21 cellular contexts compared by ENCODE assay signal in genomic region chr18:60596928-60597327, GRCh38.
DNase-seq lines count a peak whose midpoint lies in the region; ATAC-seq, FAIRE-seq and TF ChIP-seq lines count a peak whose summit lies in the region.
"Had no signal": no experiment of that assay in that cellular context is flagged by ENCODE, and none has a peak within 500 bp of the region (broad histone marks: within the 10 kb centered on the region; RNA-seq: fewer than 3 reads in every experiment).

No MANE protein-coding gene starts in this region.

- peak; percentile 24 for FAIRE-seq in endothelial cell of umbilical vein (lab: Jason Lieb, UNC)
- FAIRE-seq: RCC 7860 had no signal

- no peaks in the 10 kb centered on the region for H3K9me1 ChIP-seq in endothelial cell of umbilical vein (replicated peaks; ENCODE audit: control insufficient read depth, extremely low read depth, insufficient read depth, low read length)

- no peaks in the 10 kb centered on the region for H3K9me3 ChIP-seq in endothelial cell of umbilical vein (replicated peaks; ENCODE audit: control insufficient read depth, insufficient read depth, low read length)
- no peaks in the 10 kb centered on the region for H3K9me3 ChIP-seq in upper lobe of left lung
- H3K9me3 ChIP-seq: SJSA1 had no signal

- H3K79me2 ChIP-seq in endothelial cell of umbilical vein (ENCODE audit: control insufficient read depth, insufficient read depth, low read length), result no peaks in the 10 kb centered on the region

- CTCF ChIA-PET in endothelial cell of umbilical vein (lab: Charles Lee), result no interaction called here

- TF ChIP-seq EP300 in upper lobe of left lung (IDR thresholded peaks at IDR 0.05), result no peak

- H3K9ac ChIP-seq in endothelial cell of umbilical vein (replicated peaks; ENCODE audit: extremely low read depth, insufficient read depth, low read length), result no peak overlapping the region

- WGBS in upper lobe of left lung, 2 donors, result 74 to 83% methylated on average over 3 of the region's 3 CpGs

- intact Hi-C loops in endothelial cell of umbilical vein (cut with micrococcal nuclease), result no loop called here

- TF ChIP-seq CTCF in endothelial cell of umbilical vein (IDR thresholded peaks at IDR 0.05; ENCODE audit: extremely low read depth in 1 of 2, insufficient read depth in 1 of 2, low read depth in 1 of 2, low read length in 2 of 2) (no peak), upper lobe of left lung (IDR thresholded peaks at IDR 0.05) (no peak)

- no peak overlapping the region for H2AFZ ChIP-seq in endothelial cell of umbilical vein (ENCODE audit: low read depth, low read length)

- H4K20me1 ChIP-seq in endothelial cell of umbilical vein (replicated peaks; ENCODE audit: control insufficient read depth, extremely low read depth, insufficient read depth, low read length), result no peaks in the 10 kb centered on the region

- TF ChIP-seq POLR2A in endothelial cell of umbilical vein (IDR thresholded peaks at IDR 0.05; ENCODE audit: low read depth, low read length), result no peak
- TF ChIP-seq POLR2A in upper lobe of left lung (IDR thresholded peaks at IDR 0.05), result no peak

- peak; percentile 43 for ATAC-seq in GM18858 (IDR thresholded peaks at IDR 0.05; ENCODE audit: unreplicated experiment)
- ATAC-seq in HG02610 (IDR thresholded peaks at IDR 0.05; ENCODE audit: unreplicated experiment), result peak; percentile 75
- peak; percentile 46 for ATAC-seq in HG03045 (IDR thresholded peaks at IDR 0.05; ENCODE audit: unreplicated experiment)
- ATAC-seq in HG03159 (IDR thresholded peaks at IDR 0.05; ENCODE audit: unreplicated experiment), result no peak
- ATAC-seq in upper lobe of left lung (ENCODE audit: low FRiP score in 2 of 2), result no peak
- ATAC-seq: HCT116 had no signal

- H3K4me1 ChIP-seq in endothelial cell of umbilical vein (ENCODE audit: control insufficient read depth, extremely low read depth, insufficient read depth, low read length) (no peaks in the 10 kb centered on the region), upper lobe of left lung (no peaks in the 10 kb centered on the region)
- H3K4me1 ChIP-seq: SJSA1 had no signal

- dilution Hi-C loops in endothelial cell of umbilical vein (cut with MboI; ENCODE audit: extremely low pct_ligation_motif_present, low sequenced_read_pairs), result no loop called here

- H3K4me3 ChIP-seq in endothelial cell of umbilical vein (replicated peaks in 1 of 3; ENCODE audit: insufficient read depth in 1 of 3, low read depth in 1 of 3, low read length in 3 of 3) (no peak overlapping the region), upper lobe of left lung (no peak overlapping the region)
- H3K4me3 ChIP-seq: SJSA1 had no signal

- no TSS peak for BruUV-seq in endothelial cell of umbilical vein (replicated peaks; lab: Mats Ljungman, UMichigan)

- POLR2A ChIA-PET in endothelial cell of umbilical vein (lab: Charles Lee), result no interaction called here

- H3K27ac ChIP-seq in endothelial cell of umbilical vein (ENCODE audit: insufficient read depth, low read depth, low read length), result no peak overlapping the region
- H3K27ac ChIP-seq in upper lobe of left lung, result no peak overlapping the region
- H3K27ac ChIP-seq: SJSA1 had no signal

- H3K4me2 ChIP-seq in endothelial cell of umbilical vein (ENCODE audit: insufficient read depth, low read length), result no peak overlapping the region

- H3K27me3 ChIP-seq in endothelial cell of umbilical vein (ENCODE audit: control insufficient read depth in 2 of 2, insufficient read depth in 2 of 2, low read length in 2 of 2) (no peaks in the 10 kb centered on the region), upper lobe of left lung (no peaks in the 10 kb centered on the region)
- H3K27me3 ChIP-seq: SJSA1 had no signal

- no peaks in the 10 kb centered on the region for H3K36me3 ChIP-seq in endothelial cell of umbilical vein (ENCODE audit: control insufficient read depth in 2 of 2, extremely low read depth in 1 of 2, insufficient read depth in 2 of 2, low read length in 2 of 2)
- no peaks in the 10 kb centered on the region for H3K36me3 ChIP-seq in upper lobe of left lung
- H3K36me3 ChIP-seq: SJSA1 had no signal

- DNase-seq in endothelial cell of umbilical vein (ENCODE audit: low read depth, low spot score) (no peak), NCI-H524 (lab: John Stamatoyannopoulos, UW) (no peak), upper lobe of left lung (no peak)
- DNase-seq: CD4-positive, CD25-positive, alpha-beta regulatory T cell; DMS79; GOT3; KG1; NCI-H1092; NCI-H1436; NCI-H187 treated with DMSO at 0.1 percent for 48 hours; NCI-H226; NCI-H510A treated with DMSO at 0.1 percent for 48 hours; NCI-H774; T-helper 9 cell had no signal

TF ChIP-seq in endothelial cell of umbilical vein, 7 proteins besides CTCF, POLR2A, EP300 and RAD21:
- TF ChIP-seq POLR2AphosphoS5 (IDR thresholded peaks at IDR 0.05; ENCODE audit: insufficient read depth, low read depth, low read length) (no peak), EZH2 (IDR thresholded peaks at IDR 0.05; ENCODE audit: borderline replicate concordance, low read depth, low read length, severe bottlenecking) (no peak), MAX (IDR thresholded peaks at IDR 0.05; ENCODE audit: insufficient read depth, insufficient read length) (no peak), JUN (IDR thresholded peaks at IDR 0.05; ENCODE audit: borderline replicate concordance, insufficient read depth, insufficient read length, low read depth) (no peak), GATA2 (IDR thresholded peaks at IDR 0.05; ENCODE audit: insufficient read depth, insufficient read length, low read depth, low read length) (no peak), MYC (IDR thresholded peaks at IDR 0.05; ENCODE audit: low read depth, low read length) (no peak), FOS (IDR thresholded peaks at IDR 0.05; ENCODE audit: borderline replicate concordance, insufficient read depth, low read length) (no peak)

Comparison
In these comparisons a context has a peak if more than half of its experiments do, and no peak if none do; other contexts are left out.
1. ATAC-seq: peak in GM18858 (single experiment), HG02610 (single experiment) and HG03045 (single experiment); none in HG03159 (single experiment) and upper lobe of left lung (0 of 2).